In the genomic region with DNA sequence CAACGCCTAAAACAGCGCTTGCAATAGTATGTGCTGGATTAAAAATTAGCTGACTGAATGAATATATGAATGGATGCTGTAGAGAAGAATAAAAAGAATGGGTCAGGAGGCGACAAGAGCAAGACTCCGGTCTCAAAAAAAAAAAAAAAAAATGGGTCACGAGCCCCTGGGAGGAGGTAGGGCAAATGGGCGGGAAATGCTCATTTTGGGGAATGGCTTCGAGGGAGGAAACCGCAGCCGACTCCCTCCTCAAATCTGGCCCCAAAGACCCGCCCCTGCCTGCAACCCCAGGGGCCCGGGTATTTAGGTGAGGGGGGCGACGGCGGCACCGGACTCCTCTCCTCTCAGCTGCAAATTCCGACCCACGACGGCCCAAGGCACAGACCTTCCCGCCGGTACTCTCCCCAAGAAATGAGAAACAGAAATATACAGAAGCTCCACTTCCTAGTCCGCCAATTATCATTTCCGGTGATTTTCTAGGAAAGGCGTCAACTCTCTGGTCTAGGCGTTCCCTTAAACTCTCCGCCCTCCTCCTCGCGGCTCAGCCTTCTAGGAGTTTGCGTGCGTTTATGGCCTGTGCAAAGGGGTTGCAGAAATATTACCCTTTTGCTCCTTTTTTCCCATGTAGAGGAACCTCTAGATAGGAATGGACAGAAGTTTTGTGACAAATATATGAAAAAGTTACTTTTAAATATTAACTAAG, we compare ENCODE assay signal across 8 cellular contexts. TPM values are rescaled to one million over a fixed set of nuclear protein-coding genes. Genes with fewer than 3 reads are reported as not detected.
A peak's percentile ranks its signal among the peaks of the same experiment; 100 is the strongest.
DNase-seq lines count a peak whose midpoint lies in the region; ATAC-seq, FAIRE-seq and TF ChIP-seq lines count a peak whose summit lies in the region.

A gene (minus strand): TSS at position 133 of the 703 bp plus-strand sequence. CDS start 1,361 bp downstream, outside the sequence.

- no peaks in the 10 kb centered on the region for H3K9me3 Mint-ChIP-seq in activated naive CD4-positive, alpha-beta T cell treated with anti-CD3 and anti-CD28 coated beads, Interleukin-2, amount 50 U/mL, for 24 hours

- H3K27me3 Mint-ChIP-seq in activated naive CD4-positive, alpha-beta T cell treated with anti-CD3 and anti-CD28 coated beads, Interleukin-2, amount 50 U/mL, for 24 hours = peaks cover 1% of the 10 kb centered on the region

- no peak within 1 kb of the TSS for H3K27ac ChIP-seq in pancreas

- FAIRE-seq in pancreas (lab: Jason Lieb, UNC) = peak; percentile 66

- H3K4me1 ChIP-seq in pancreas = peaks cover 0 to 4% (median 3%) of the 10 kb centered on the region in 3 donors

- H3K9me3 ChIP-seq in pancreas = no peaks in the 10 kb centered on the region

- peak within 1 kb of the TSS; percentile 82 for H3K27ac Mint-ChIP-seq in activated naive CD4-positive, alpha-beta T cell treated with anti-CD3 and anti-CD28 coated beads, Interleukin-2, amount 50 U/mL, for 24 hours

- no peak for TF ChIP-seq CTCF in pancreas (IDR thresholded peaks at IDR 0.05)

- ATAC-seq in Right ventricle myocardium superior (ENCODE audit: poor library complexity) = peak; percentile 99
- ATAC-seq in pancreas = peak; percentile 98 to 100 (median 100)
- ATAC-seq in HG02885 (IDR thresholded peaks at IDR 0.05; ENCODE audit: poor library complexity, unreplicated experiment) = no peak

- intact Hi-C loops in Right ventricle myocardium superior (cut with DNase I) (no loop called here), pancreas (cut with DNase I) (no loop called here)

- H3K36me3 Mint-ChIP-seq in activated naive CD4-positive, alpha-beta T cell treated with anti-CD3 and anti-CD28 coated beads, Interleukin-2, amount 50 U/mL, for 24 hours = no peaks in the 10 kb centered on the region

- peaks cover 0 to 10% (median 0%) of the 10 kb centered on the region in 4 donors for H3K27me3 ChIP-seq in pancreas

- H3K4me1 Mint-ChIP-seq in activated naive CD4-positive, alpha-beta T cell treated with anti-CD3 and anti-CD28 coated beads, Interleukin-2, amount 50 U/mL, for 24 hours = peaks cover 22% of the 10 kb centered on the region

- no peaks in the 10 kb centered on the region for H3K36me3 ChIP-seq in pancreas

- H3K4me3 Mint-ChIP-seq in activated naive CD4-positive, alpha-beta T cell treated with anti-CD3 and anti-CD28 coated beads, Interleukin-2, amount 50 U/mL, for 24 hours = peak within 1 kb of the TSS; percentile 93

- H3K4me3 ChIP-seq in pancreas = peak within 1 kb of the TSS; percentile 28 to 56 (median 43)

- DNase-seq in DMS79 treated with DMSO at 0.1 percent for 48 hours (lab: John Stamatoyannopoulos, UW) (peak; percentile 33), NCI-H446 (lab: John Stamatoyannopoulos, UW) (peak; percentile 84 to 86), Right ventricle myocardium superior (peak; percentile 67), pancreas (peak in 5 of 6 donors; percentile 47 to 75 (median 51)), NCI-H187 treated with DMSO at 0.1 percent for 48 hours (lab: John Stamatoyannopoulos, UW) (no peak), islet precursor cell (no peak)

- 8 to 10% methylated on average over 29 of the region's 29 CpGs for WGBS in pancreas, 2 donors

RNA-seq across cellular contexts. Expression of the gene that starts here (rescaled TPM):
- total RNA-seq in Right ventricle myocardium superior (0.08 TPM), pancreas (1 to 10 TPM in 1 of 6 donors, under 1 TPM in 5; 0.19 to 1.2 (median 0.35) TPM)
- 1 to 10 TPM in 1 of 2 donors, under 1 TPM in 1; 0.92 to 1.1 TPM for polyA plus RNA-seq in pancreas

Comparison
In these comparisons a context has a peak if more than half of its experiments do, and no peak if none do; other contexts are left out.
1. Peak in DNase-seq and ATAC-seq in Right ventricle myocardium superior; RNA of the gene not detected or under 1 TPM.
2. DNase-seq: peak in DMS79 treated with DMSO at 0.1 percent for 48 hours (single experiment), NCI-H446 (2 of 2) and pancreas (5 of 6); none in NCI-H187 treated with DMSO at 0.1 percent for 48 hours (single experiment) and islet precursor cell (single experiment).